18 cellular contexts compared by ENCODE assay signal in the genomic region with DNA sequence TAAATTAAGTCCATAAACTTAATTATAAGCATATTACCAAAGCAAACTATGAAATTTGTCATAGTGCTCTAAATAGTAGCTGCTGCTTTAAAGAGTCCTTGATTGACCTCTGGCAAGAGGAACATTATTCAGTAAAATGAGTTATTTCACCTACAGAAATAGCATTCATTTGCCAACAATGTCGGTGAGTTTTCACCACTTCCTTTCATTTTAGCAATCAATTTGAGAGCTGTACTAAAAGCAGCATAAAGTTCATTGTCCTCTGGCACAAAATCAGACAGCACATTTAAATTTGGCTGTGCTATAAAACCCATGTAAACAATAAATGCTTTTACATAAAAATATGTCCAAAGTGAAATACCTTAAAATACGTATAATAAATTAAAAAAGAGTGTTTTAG.
DNase-seq lines count a peak whose midpoint lies in the region; ATAC-seq and TF ChIP-seq lines count a peak whose summit lies in the region.
"Had no signal": no experiment of that assay in that cellular context is flagged by ENCODE, and none has a peak within 500 bp of the region (broad histone marks: within the 10 kb centered on the region; RNA-seq: fewer than 3 reads in every experiment).

No MANE protein-coding gene starts in this region.

- no peaks in the 10 kb centered on the region for H3K4me1 Mint-ChIP-seq in naive thymus-derived CD4-positive, alpha-beta T cell
- H3K4me1 Mint-ChIP-seq: CD4-positive, CD25-positive, alpha-beta regulatory T cell; IgD-negative memory B cell had no signal

- no peaks in the 10 kb centered on the region for H3K36me3 Mint-ChIP-seq in naive thymus-derived CD4-positive, alpha-beta T cell
- H3K36me3 Mint-ChIP-seq: CD4-positive, CD25-positive, alpha-beta regulatory T cell; IgD-negative memory B cell had no signal

- H3K27me3 ChIP-seq in PC-3 (ENCODE audit: low read length): no peaks in the 10 kb centered on the region
- no peaks in the 10 kb centered on the region for H3K27me3 ChIP-seq in naive thymus-derived CD4-positive, alpha-beta T cell (ENCODE audit: control insufficient read depth in 2 of 2, insufficient read depth in 2 of 2, low read length in 2 of 2)
- H3K27me3 ChIP-seq: BLaER1 treated with 17β-estradiol and CSF1 and Interleukin-3, amounts not matched to agents 10 nM and 100 nM had no signal

- no peaks in the 10 kb centered on the region for H3K36me3 ChIP-seq in PC-3 (ENCODE audit: low read depth, low read length)
- no peaks in the 10 kb centered on the region for H3K36me3 ChIP-seq in naive thymus-derived CD4-positive, alpha-beta T cell (ENCODE audit: control insufficient read depth in 2 of 3, insufficient read depth in 3 of 3, low read length in 3 of 3)
- H3K36me3 ChIP-seq: BLaER1 treated with 17β-estradiol and CSF1 and Interleukin-3, amounts not matched to agents 10 nM and 100 nM had no signal

- no peaks in the 10 kb centered on the region for H3K27me3 Mint-ChIP-seq in naive thymus-derived CD4-positive, alpha-beta T cell
- H3K27me3 Mint-ChIP-seq: CD4-positive, CD25-positive, alpha-beta regulatory T cell; IgD-negative memory B cell had no signal

- H3K9ac ChIP-seq in PC-3 (ENCODE audit: low read length): no peak overlapping the region
- H3K9ac ChIP-seq: BLaER1 treated with 17β-estradiol and CSF1 and Interleukin-3, amounts not matched to agents 10 nM and 100 nM; GM23248 had no signal

- no peak overlapping the region for H3K27ac Mint-ChIP-seq in naive thymus-derived CD4-positive, alpha-beta T cell
- H3K27ac Mint-ChIP-seq: CD4-positive, CD25-positive, alpha-beta regulatory T cell; IgD-negative memory B cell had no signal

- H3K4me2 ChIP-seq in PC-3 (ENCODE audit: low read length): peak overlapping the region; percentile 24; the same call in 1 of the 2 replicates
- H3K4me2 ChIP-seq: BLaER1 treated with 17β-estradiol and CSF1 and Interleukin-3, amounts not matched to agents 10 nM and 100 nM had no signal

- TF ChIP-seq CTCF in PC-3 (conservative IDR thresholded peaks at IDR 0.05; ENCODE audit: low read depth, low read length) (no peak), fibroblast of mammary gland (conservative IDR thresholded peaks at IDR 0.05; ENCODE audit: control insufficient read depth, insufficient read depth, low read depth, low read length) (no peak)

- no TSS peak for BruUV-seq in PC-3 (replicated peaks; lab: Mats Ljungman, UMichigan)

- POLR2A ChIA-PET in PC-3 (lab: Charles Lee; ENCODE audit: unreplicated experiment): interaction anchor here (0.7 kb wide), 1 partner anchor 19 kb away, joined by 5 read pairs; no protein-coding TSS in a partner anchor
- POLR2A ChIA-PET in naive thymus-derived CD4-positive, alpha-beta T cell (lab: Charles Lee): no interaction called here

- H3F3A ChIP-seq in PC-3 (ENCODE audit: low read length, unreplicated experiment): no peaks in the 10 kb centered on the region

- CTCF ChIA-PET in PC-3 (lab: Charles Lee): no interaction called here
- CTCF ChIA-PET in naive thymus-derived CD4-positive, alpha-beta T cell (lab: Charles Lee): no interaction called here

- intact Hi-C loops in PC-3 (cut with micrococcal nuclease): no loop called here
- intact Hi-C loops in naive thymus-derived CD4-positive, alpha-beta T cell (cut with micrococcal nuclease): no loop called here

- H3K9me2 ChIP-seq in PC-3 (replicated peaks; ENCODE audit: low read length): no peaks in the 10 kb centered on the region

- H3K9me3 ChIP-seq in PC-3 (ENCODE audit: low read length): no peaks in the 10 kb centered on the region
- H3K9me3 ChIP-seq in naive thymus-derived CD4-positive, alpha-beta T cell (ENCODE audit: control insufficient read depth in 2 of 3, low read length in 3 of 3): no peaks in the 10 kb centered on the region

- ATAC-seq in PC-3: peak; percentile 55
- ATAC-seq in naive thymus-derived CD4-positive, alpha-beta T cell: no peak
- ATAC-seq: GM12878, HCT116 had no signal

- peaks cover 0 to 3% (median 0%) of the 10 kb centered on the region in 11 donors for H3K9me3 Mint-ChIP-seq in naive thymus-derived CD4-positive, alpha-beta T cell

- H3K4me3 ChIP-seq in PC-3 (ENCODE audit: low read length) (no peak overlapping the region), fibroblast of mammary gland (ENCODE audit: control insufficient read depth, low read depth, low read length) (no peak overlapping the region)
- H3K4me3 ChIP-seq in naive thymus-derived CD4-positive, alpha-beta T cell (ENCODE audit: low read length): no peak overlapping the region
- H3K4me3 ChIP-seq: BLaER1 treated with 17β-estradiol and CSF1 and Interleukin-3, amounts not matched to agents 10 nM and 100 nM; GM12878; GM23248 had no signal

- no peak overlapping the region for H3K27ac ChIP-seq in PC-3 (ENCODE audit: low read length)
- no peak overlapping the region for H3K27ac ChIP-seq in naive thymus-derived CD4-positive, alpha-beta T cell (ENCODE audit: low read depth, low read length)
- H3K27ac ChIP-seq: 22Rv1; BLaER1 treated with 17β-estradiol and CSF1 and Interleukin-3, amounts not matched to agents 10 nM and 100 nM; GM23248 had no signal

- H3K79me2 ChIP-seq in PC-3 (ENCODE audit: low read length): no peaks in the 10 kb centered on the region

- DNase-seq in NOMO-1 (lab: John Stamatoyannopoulos, UW; ENCODE audit: unreplicated experiment in 2 of 2): peak; percentile 3 to 59
- DNase-seq in NOMO-1 treated with dmso at 0.1 percent for 144 hours (lab: John Stamatoyannopoulos, UW; ENCODE audit: unreplicated experiment): no peak
- DNase-seq in ELR (ENCODE audit: low read depth): peak; percentile 24
- DNase-seq in PC-3: peak; percentile 21
- DNase-seq in fibroblast of mammary gland (ENCODE audit: low read depth): peak; percentile 0
- no peak for DNase-seq in dermis blood vessel endothelial cell
- no peak for DNase-seq in activated CD8-positive, alpha-beta memory T cell treated with anti-CD3 and anti-CD28 coated beads for 24 hours
- no peak for DNase-seq in naive thymus-derived CD4-positive, alpha-beta T cell
- DNase-seq: ACHN; Calu3; CD4-positive, CD25-positive, alpha-beta regulatory T cell; DMS 273 treated with DMSO at 0.1 percent for 48 hours; GM23248 had no signal

- H2AFZ ChIP-seq in PC-3 (ENCODE audit: low read length): no peak overlapping the region
- H2AFZ ChIP-seq: GM23248 had no signal

- no peaks in the 10 kb centered on the region for H4K20me1 ChIP-seq in PC-3 (ENCODE audit: low read length)
- H4K20me1 ChIP-seq: BLaER1 treated with 17β-estradiol and CSF1 and Interleukin-3, amounts not matched to agents 10 nM and 100 nM had no signal

- H3K4me3 Mint-ChIP-seq in naive thymus-derived CD4-positive, alpha-beta T cell: no peak overlapping the region
- H3K4me3 Mint-ChIP-seq: CD4-positive, CD25-positive, alpha-beta regulatory T cell; IgD-negative memory B cell had no signal

- peaks cover under 1% of the 10 kb centered on the region for H3K4me1 ChIP-seq in PC-3 (ENCODE audit: insufficient read depth, low read length)
- no peaks in the 10 kb centered on the region for H3K4me1 ChIP-seq in naive thymus-derived CD4-positive, alpha-beta T cell (ENCODE audit: control insufficient read depth in 2 of 2, insufficient read depth in 2 of 2, low read length in 2 of 2)
- H3K4me1 ChIP-seq: BLaER1 treated with 17β-estradiol and CSF1 and Interleukin-3, amounts not matched to agents 10 nM and 100 nM had no signal

Comparison
In these comparisons a context has a peak if more than half of its experiments do, and no peak if none do; other contexts are left out.
1. DNase-seq: peak in NOMO-1 (2 of 2), ELR (single experiment), PC-3 (single experiment) and fibroblast of mammary gland (single experiment); none in NOMO-1 treated with dmso at 0.1 percent for 144 hours (single experiment), dermis blood vessel endothelial cell (single experiment), activated CD8-positive, alpha-beta memory T cell treated with anti-CD3 and anti-CD28 coated beads for 24 hours (single experiment) and naive thymus-derived CD4-positive, alpha-beta T cell (0 of 9).